21 cellular contexts compared by ENCODE assay signal in genomic region chr20:64092258-64093012, GRCh38. TPM values are rescaled to one million over a fixed set of nuclear protein-coding genes. Genes with fewer than 3 reads are reported as not detected.
DNase-seq lines count a peak whose midpoint lies in the region; ATAC-seq and TF ChIP-seq lines count a peak whose summit lies in the region.
"Had no signal": no experiment of that assay in that cellular context is flagged by ENCODE, and none has a peak within 500 bp of the region (broad histone marks: within the 10 kb centered on the region; RNA-seq: fewer than 3 reads in every experiment).

No MANE protein-coding gene starts in this region.

- CTCF ChIA-PET in PC-3 (lab: Charles Lee): no interaction called here

- H3K36me3 ChIP-seq in BE2C (no peaks in the 10 kb centered on the region), WERI-Rb-1 (no peaks in the 10 kb centered on the region), PC-3 (ENCODE audit: low read depth, low read length) (no peaks in the 10 kb centered on the region)
- H3K36me3 ChIP-seq: cardiac muscle cell, sigmoid colon, suprapubic skin had no signal

- H3K18ac ChIP-seq in H9 (ENCODE audit: insufficient read length, low read depth, low read length): no peak overlapping the region

- TF ChIP-seq CTCF in BE2C (IDR thresholded peaks at IDR 0.05; ENCODE audit: low read depth, low read length) (no peak), H9 (conservative IDR thresholded peaks at IDR 0.05) (no peak), WERI-Rb-1 (IDR thresholded peaks at IDR 0.05; ENCODE audit: low read depth, low read length) (no peak), GM20000 (IDR thresholded peaks at IDR 0.05; ENCODE audit: extremely low read depth, missing control alignments) (no peak), PC-3 (conservative IDR thresholded peaks at IDR 0.05; ENCODE audit: low read depth, low read length) (no peak)

- WGBS in H9 (ENCODE audit: extremely low coverage, insufficient read length, low lambda C conversion rate): no CpG with 5 or more reads among the region's 27 CpGs

- H3K4me3 Mint-ChIP-seq in H9: no peak overlapping the region
- H3K4me3 Mint-ChIP-seq in memory B cell: no peak overlapping the region
- H3K4me3 Mint-ChIP-seq: activated CD4-positive, alpha-beta T cell treated with anti-CD3 and anti-CD28 coated beads, Interleukin-2, amount 10 ng/mL, durations not matched to agents 7 days and 5 days; activated naive CD8-positive, alpha-beta T cell treated with anti-CD3 and anti-CD28 coated beads for 36 hours; activated T-cell treated with anti-CD3 and anti-CD28 coated beads, Interleukin-2, amount 50 U/mL, for 4 hours had no signal

- no peak overlapping the region for H4K8ac ChIP-seq in H9 (replicated peaks; ENCODE audit: insufficient read length, low read depth, low read length)

- H3K9ac ChIP-seq in H9 (ENCODE audit: extremely low read depth, insufficient read length, low read length): no peak overlapping the region
- no peak overlapping the region for H3K9ac ChIP-seq in PC-3 (ENCODE audit: low read length)

- H3K23me2 ChIP-seq in H9 (ENCODE audit: insufficient read length, low read depth, low read length, poor library complexity, severe bottlenecking): no peaks in the 10 kb centered on the region

- no peak overlapping the region for H2BK120ac ChIP-seq in H9 (ENCODE audit: low read depth, low read length, poor library complexity, severe bottlenecking)

- H3K4me1 ChIP-seq in BE2C (peaks cover 15% of the 10 kb centered on the region), H9 (ENCODE audit: insufficient read depth, low read length) (no peaks in the 10 kb centered on the region; the same call in 1 of the 2 replicates), PC-3 (ENCODE audit: insufficient read depth, low read length) (no peaks in the 10 kb centered on the region)
- H3K4me1 ChIP-seq: sigmoid colon, suprapubic skin had no signal

- DNase-seq in BE2C (no peak), H9 (no peak), WERI-Rb-1 (no peak), memory B cell (ENCODE audit: low spot score in 2 of 2) (no peak), GM20000 (ENCODE audit: low spot score) (no peak), PC-3 (no peak)
- DNase-seq: activated CD4-positive, alpha-beta T cell treated with anti-CD3 and anti-CD28 coated beads, Interleukin-2, amount 10 ng/mL, durations not matched to agents 7 days and 5 days; activated naive CD8-positive, alpha-beta T cell treated with anti-CD3 and anti-CD28 coated beads for 36 hours; activated T-cell treated with anti-CD3 and anti-CD28 coated beads, Interleukin-2, amount 50 U/mL, for 4 hours; DMS 273 treated with DMSO at 0.1 percent for 48 hours; KBM-7; kidney; NCI-H1105; OCI-M1; sigmoid colon; stimulated activated CD4-positive, alpha-beta T cell treated with anti-CD3 and anti-CD28 coated beads, Interleukin-1b, Interleukin-23, amount 100 ng/mL, for 48 hours had no signal

- H2BK15ac ChIP-seq in H9 (ENCODE audit: low read depth, low read length): no peak overlapping the region

- H3K27ac Mint-ChIP-seq in H9 (peak overlapping the region in 2 of 3 experiments; percentile 49 to 70; a peak in 2 of 7 replicates), memory B cell (peak overlapping the region; percentile 86)
- H3K27ac Mint-ChIP-seq: activated CD4-positive, alpha-beta T cell treated with anti-CD3 and anti-CD28 coated beads, Interleukin-2, amount 10 ng/mL, durations not matched to agents 7 days and 5 days; activated naive CD8-positive, alpha-beta T cell treated with anti-CD3 and anti-CD28 coated beads for 36 hours had no signal

- no peaks in the 10 kb centered on the region for H4K20me1 ChIP-seq in H9 (ENCODE audit: control insufficient read depth, insufficient read depth, insufficient read length)
- H4K20me1 ChIP-seq in PC-3 (ENCODE audit: low read length): no peaks in the 10 kb centered on the region

- POLR2A ChIA-PET in PC-3 (lab: Charles Lee; ENCODE audit: unreplicated experiment): no interaction called here

- ATAC-seq in memory B cell (ENCODE audit: low read depth) (peak; percentile 47), HG02588 (IDR thresholded peaks at IDR 0.05; ENCODE audit: unreplicated experiment) (no peak), PC-3 (no peak)
- ATAC-seq: activated T-cell treated with anti-CD3 and anti-CD28 coated beads, Interleukin-2, amount 50 U/mL, for 4 hours had no signal

- H2BK5ac ChIP-seq in H9 (ENCODE audit: insufficient read length, low read length): no peak overlapping the region

- no peak overlapping the region for H3K23ac ChIP-seq in H9 (ENCODE audit: insufficient read length, low read depth, low read length)

- H3K9me3 Mint-ChIP-seq in H9 (peaks cover 8 to 9% of the 10 kb centered on the region in 2 experiments), memory B cell (peaks cover 4% of the 10 kb centered on the region)

- H3K4ac ChIP-seq in H9 (ENCODE audit: low read depth, low read length): no peak overlapping the region

- H3K79me1 ChIP-seq in H9 (ENCODE audit: insufficient read depth, low read depth, low read length, poor library complexity, severe bottlenecking): no peaks in the 10 kb centered on the region

- no peak overlapping the region for H2AFZ ChIP-seq in H9 (ENCODE audit: low read length)
- no peak overlapping the region for H2AFZ ChIP-seq in PC-3 (ENCODE audit: low read length)

- H3T11ph ChIP-seq in H9 (ENCODE audit: low read length): no peak overlapping the region

- H3F3A ChIP-seq in PC-3 (ENCODE audit: low read length, unreplicated experiment): no peaks in the 10 kb centered on the region

- H3K4me3 ChIP-seq in BE2C (ENCODE audit: low read depth, low read length) (peak overlapping the region; percentile 55), WERI-Rb-1 (ENCODE audit: low read depth, low read length) (peak overlapping the region; percentile 23), PC-3 (ENCODE audit: low read length) (no peak overlapping the region)
- H3K4me3 ChIP-seq: cardiac muscle cell, sigmoid colon, suprapubic skin had no signal

- no peak overlapping the region for H2BK12ac ChIP-seq in H9 (ENCODE audit: insufficient read length, low read depth, low read length)

- no peak overlapping the region for H2AK5ac ChIP-seq in H9 (ENCODE audit: insufficient read length, low read length)

- H3K27me3 Mint-ChIP-seq in H9 (ENCODE audit: low read depth): peaks cover 34% of the 10 kb centered on the region
- H3K27me3 Mint-ChIP-seq in memory B cell: peaks cover 2% of the 10 kb centered on the region
- H3K27me3 Mint-ChIP-seq: activated naive CD8-positive, alpha-beta T cell treated with anti-CD3 and anti-CD28 coated beads for 36 hours had no signal

- H3K4me2 ChIP-seq in H9 (ENCODE audit: insufficient read depth, insufficient read length, low read length) (no peak overlapping the region), PC-3 (ENCODE audit: low read length) (no peak overlapping the region)

- H3K4me1 Mint-ChIP-seq in H9: peaks cover 6 to 11% of the 10 kb centered on the region in 2 experiments
- H3K4me1 Mint-ChIP-seq in memory B cell: peaks cover 34% of the 10 kb centered on the region
- H3K4me1 Mint-ChIP-seq: activated CD4-positive, alpha-beta T cell treated with anti-CD3 and anti-CD28 coated beads, Interleukin-2, amount 10 ng/mL, durations not matched to agents 7 days and 5 days; activated naive CD8-positive, alpha-beta T cell treated with anti-CD3 and anti-CD28 coated beads for 36 hours had no signal

- H3K27ac ChIP-seq in H9 (ENCODE audit: insufficient read length, low read depth, low read length) (no peak overlapping the region), WERI-Rb-1 (no peak overlapping the region), PC-3 (ENCODE audit: low read length) (no peak overlapping the region)
- H3K27ac ChIP-seq: cardiac muscle cell, sigmoid colon, suprapubic skin had no signal

- H4K5ac ChIP-seq in H9 (ENCODE audit: insufficient read length, low read depth, low read length): no peak overlapping the region

- H3K36me3 Mint-ChIP-seq in H9 (ENCODE audit: insufficient read depth in 1 of 3, low read depth in 3 of 3) (peaks cover 2 to 5% (median 2%) of the 10 kb centered on the region in 3 experiments; a peak in 5 of 7 replicates), memory B cell (peaks cover 8% of the 10 kb centered on the region)

- H3K9me3 ChIP-seq in BE2C (no peaks in the 10 kb centered on the region), H9 (ENCODE audit: control insufficient read depth, low read depth, low read length) (no peaks in the 10 kb centered on the region), WERI-Rb-1 (ENCODE audit: severe bottlenecking) (no peaks in the 10 kb centered on the region), PC-3 (ENCODE audit: low read length) (no peaks in the 10 kb centered on the region)
- H3K9me3 ChIP-seq: sigmoid colon, suprapubic skin had no signal

- no peaks in the 10 kb centered on the region for H3K9me2 ChIP-seq in PC-3 (replicated peaks; ENCODE audit: low read length)

- BruUV-seq in PC-3 (replicated peaks; lab: Mats Ljungman, UMichigan): no TSS peak

- H3K27me3 ChIP-seq in BE2C (no peaks in the 10 kb centered on the region; the same call in 1 of the 2 replicates), H9 (ENCODE audit: insufficient read depth, low read length) (no peaks in the 10 kb centered on the region), WERI-Rb-1 (ENCODE audit: insufficient read depth, low read depth, severe bottlenecking) (no peaks in the 10 kb centered on the region), PC-3 (ENCODE audit: low read length) (no peaks in the 10 kb centered on the region)

- H3K79me2 ChIP-seq in H9 (ENCODE audit: insufficient read depth, low read length): no peaks in the 10 kb centered on the region
- H3K79me2 ChIP-seq in PC-3 (ENCODE audit: low read length): no peaks in the 10 kb centered on the region

- no peak overlapping the region for H3K56ac ChIP-seq in H9 (ENCODE audit: insufficient read length, low read depth, low read length)

- no peak overlapping the region for H2BK20ac ChIP-seq in H9 (ENCODE audit: low read depth, low read length, poor library complexity, severe bottlenecking)

- no peak overlapping the region for H3K14ac ChIP-seq in H9 (ENCODE audit: insufficient read depth, low read length)

- no peak overlapping the region for H4K91ac ChIP-seq in H9 (ENCODE audit: insufficient read length, low read depth, low read length)

- intact Hi-C loops in PC-3 (cut with micrococcal nuclease): no loop called here

RNA-seq across cellular contexts. Expression of gene LKAAEAR1, which starts 8.2 kb away (rescaled TPM):
- polyA plus RNA-seq in BE2C (2012; ENCODE audit: insufficient read depth, insufficient read length, low read depth): 1.0 TPM
- total RNA-seq in H9 (2021) (0.39 TPM in 1 of 2 replicates, not detected in the other), PC-3 (2014; rRNA removed) (0.98 and 1.1 TPM in 2 replicates)
- total RNA-seq: suprapubic skin had no signal

RNA-seq across cellular contexts. Expression of gene OPRL1, which starts 12.6 kb away (rescaled TPM):
- polyA plus RNA-seq in BE2C (2012; ENCODE audit: insufficient read depth, insufficient read length, low read depth): 2.7 TPM
- total RNA-seq in H9 (2021) (0.90 and 1.0 TPM in 2 replicates), PC-3 (2014; rRNA removed) (5.6 and 7.4 TPM in 2 replicates)

RNA-seq across cellular contexts. Expression of gene RGS19, which starts 13.1 kb away (rescaled TPM):
- 31.1 TPM for polyA plus RNA-seq in BE2C (2012; ENCODE audit: insufficient read depth, insufficient read length, low read depth)
- total RNA-seq in H9 (2021) (11.7 and 12.8 TPM in 2 replicates), PC-3 (2014; rRNA removed) (43.2 and 54.3 TPM in 2 replicates)

RNA-seq across cellular contexts. Expression of gene NPBWR2, which starts 14.9 kb away (rescaled TPM):
- 0.76 TPM for polyA plus RNA-seq in BE2C (2012; ENCODE audit: insufficient read depth, insufficient read length, low read depth)
- total RNA-seq in H9 (2021) (not detected in 2 replicates), PC-3 (2014; rRNA removed) (not detected in 2 replicates)
- total RNA-seq: activated CD4-positive, alpha-beta T cell treated with anti-CD3 and anti-CD28 coated beads, Interleukin-2, amount 10 ng/mL, durations not matched to agents 7 days and 5 days; activated naive CD8-positive, alpha-beta T cell treated with anti-CD3 and anti-CD28 coated beads for 36 hours; activated T-cell treated with anti-CD3 and anti-CD28 coated beads, Interleukin-2, amount 50 U/mL, for 4 hours; cardiac muscle cell; kidney; mononuclear cell; osteoblast; sigmoid colon; suprapubic skin had no signal
- polyA plus RNA-seq: cardiac muscle cell, sigmoid colon had no signal

RNA-seq across cellular contexts. Expression of gene TCEA2, which starts 29.4 kb away (rescaled TPM):
- polyA plus RNA-seq in BE2C (2012; ENCODE audit: insufficient read depth, insufficient read length, low read depth): 202 TPM
- total RNA-seq in H9 (2021): 48.1 and 51.7 TPM in 2 replicates
- total RNA-seq in PC-3 (2014; rRNA removed): 19.1 and 23.4 TPM in 2 replicates
